Comparison of ENCODE assay signal across 8 cellular contexts in the genomic region with DNA sequence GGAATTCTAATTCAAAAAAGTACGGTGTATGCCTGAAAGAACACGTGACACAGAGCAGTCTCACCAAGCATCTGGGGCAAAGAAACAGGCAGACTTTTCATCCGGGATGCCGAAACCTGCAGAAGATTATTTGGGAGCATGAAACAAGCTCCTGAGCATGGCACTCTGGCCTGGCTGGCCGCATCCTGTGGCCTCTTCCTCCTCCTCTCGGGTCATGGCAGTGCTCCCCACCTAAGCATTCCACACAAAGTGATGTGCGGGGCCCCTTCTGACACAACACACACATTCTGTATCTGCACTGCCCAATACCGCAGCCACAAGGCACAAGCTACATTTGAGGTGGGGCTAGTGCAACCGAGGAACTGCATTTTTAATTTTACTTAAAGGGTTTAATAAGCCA.
"Had no signal": no experiment of that assay in that cellular context is flagged by ENCODE, and none has a peak within 500 bp of the region (broad histone marks: within the 10 kb centered on the region; RNA-seq: fewer than 3 reads in every experiment).

No MANE protein-coding gene starts in this region.

- FAIRE-seq: HTR-8/SVneo, K562 had no signal

- ATAC-seq: K562 had no signal

- H3K4me3 ChIP-seq: K562 had no signal

- DNase-seq: IMR-90, Karpas-422, KBM-7, KG1 had no signal

- H3K9ac ChIP-seq: KMS-11 had no signal

- H3K27ac ChIP-seq: HL-60, KMS-11 had no signal

- H3K4me2 ChIP-seq: KMS-11 had no signal
